8 cellular contexts compared by ENCODE assay signal in the genomic region with DNA sequence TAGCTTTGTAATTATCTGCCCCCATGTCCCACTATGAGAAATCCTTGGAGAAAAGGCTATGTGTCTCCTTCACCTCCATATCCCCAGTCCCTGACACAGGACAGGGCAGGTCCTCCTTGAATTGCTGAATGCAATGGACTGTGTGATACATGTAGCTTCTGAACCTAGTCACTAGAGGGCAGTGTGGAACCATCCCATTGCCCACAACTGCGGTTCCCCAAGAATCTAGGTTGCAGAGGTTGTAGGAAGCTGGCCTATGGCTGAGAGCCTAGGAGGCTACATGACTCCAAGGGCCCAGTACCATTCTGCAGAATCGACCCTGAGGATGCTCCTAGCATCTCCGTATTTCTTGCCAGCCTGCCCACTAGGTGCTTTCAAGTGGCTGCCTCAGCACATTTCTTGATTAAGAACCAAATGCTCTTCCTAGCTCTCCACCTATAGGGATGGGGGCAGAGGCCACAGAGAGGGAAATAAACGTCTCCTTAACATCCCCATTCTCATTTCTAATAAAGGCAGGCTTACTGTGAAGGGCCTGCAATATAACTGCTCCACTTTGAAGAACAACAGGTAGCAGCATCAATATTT.
DNase-seq lines count a peak whose midpoint lies in the region; ATAC-seq and TF ChIP-seq lines count a peak whose summit lies in the region.

No MANE protein-coding gene starts in this region.

- H3K27me3 Mint-ChIP-seq in activated T-cell treated with anti-CD3 and anti-CD28 coated beads, Interleukin-2, amount 50 U/mL, for 24 hours = peaks cover 50% of the 10 kb centered on the region

- no peaks in the 10 kb centered on the region for H3K36me3 Mint-ChIP-seq in activated T-cell treated with anti-CD3 and anti-CD28 coated beads, Interleukin-2, amount 50 U/mL, for 24 hours (ENCODE audit: low read depth)

- no peak overlapping the region for H3K27ac Mint-ChIP-seq in activated T-cell treated with anti-CD3 and anti-CD28 coated beads, Interleukin-2, amount 50 U/mL, for 24 hours

- no peaks in the 10 kb centered on the region for H3K4me1 Mint-ChIP-seq in activated T-cell treated with anti-CD3 and anti-CD28 coated beads, Interleukin-2, amount 50 U/mL, for 24 hours (ENCODE audit: low read depth)

- TF ChIP-seq EP300 in Ishikawa (IDR thresholded peaks at IDR 0.05; ENCODE audit: borderline replicate concordance) = no peak

- H3K4me2 ChIP-seq in OCI-LY3 (ENCODE audit: low read length) = no peak overlapping the region

- DNase-seq in GM03348 (ENCODE audit: low spot score) (peak; percentile 82), foreskin fibroblast (peak; percentile 4 to 40), omental fat pad (ENCODE audit: low spot score) (no peak), NCI-H1048 (lab: John Stamatoyannopoulos, UW) (no peak)
- DNase-seq in activated T-cell treated with anti-CD3 and anti-CD28 coated beads, Interleukin-2, amount 50 U/mL, for 24 hours = peak; percentile 51

- peaks cover 9% of the 10 kb centered on the region; the same call in 1 of the 2 replicates for H3K27me3 ChIP-seq in OCI-LY3 (ENCODE audit: low read depth, low read length)

- H3K27ac ChIP-seq in OCI-LY3 (ENCODE audit: low read length) = no peak overlapping the region

- no peaks in the 10 kb centered on the region for H3K9me3 ChIP-seq in OCI-LY3 (ENCODE audit: insufficient read depth, low read length)

- no peaks in the 10 kb centered on the region for H3K9me3 Mint-ChIP-seq in activated T-cell treated with anti-CD3 and anti-CD28 coated beads, Interleukin-2, amount 50 U/mL, for 24 hours

- no peaks in the 10 kb centered on the region for H3K4me1 ChIP-seq in OCI-LY3 (ENCODE audit: low read length)

- H4K20me1 ChIP-seq in OCI-LY3 (ENCODE audit: insufficient read depth, low read length) = no peaks in the 10 kb centered on the region

- ATAC-seq in GM21723 (IDR thresholded peaks at IDR 0.05; ENCODE audit: unreplicated experiment) (peak; percentile 91), omental fat pad (ENCODE audit: low FRiP score) (peak; percentile 90)

- no peak overlapping the region for H2AFZ ChIP-seq in OCI-LY3 (ENCODE audit: low read depth, low read length)

- H3K4me3 ChIP-seq in OCI-LY3 (ENCODE audit: low read length) = no peak overlapping the region
- H3K4me3 ChIP-seq in foreskin fibroblast (ENCODE audit: low read depth in 1 of 2, low read length in 2 of 2) = no peak overlapping the region

- peak; percentile 82 for TF ChIP-seq CTCF in OCI-LY3 (IDR thresholded peaks at IDR 0.05; ENCODE audit: low read depth, low read length)
- peak; percentile 85 for TF ChIP-seq CTCF in foreskin fibroblast (IDR thresholded peaks at IDR 0.05; ENCODE audit: low read depth, low read length)
- TF ChIP-seq CTCF in omental fat pad (IDR thresholded peaks at IDR 0.05) = peak in 1 of 3 donors; percentile 10

- H3K4me3 Mint-ChIP-seq in activated T-cell treated with anti-CD3 and anti-CD28 coated beads, Interleukin-2, amount 50 U/mL, for 24 hours = no peak overlapping the region

- H3K9ac ChIP-seq in OCI-LY3 (ENCODE audit: low read length) = no peak overlapping the region

- H3K79me2 ChIP-seq in OCI-LY3 (ENCODE audit: low read length) = no peaks in the 10 kb centered on the region

- H3K36me3 ChIP-seq in OCI-LY3 (replicated peaks; ENCODE audit: low read depth, low read length) = no peaks in the 10 kb centered on the region

- peak; percentile 78 for TF ChIP-seq RAD21 in Ishikawa (IDR thresholded peaks at IDR 0.05; ENCODE audit: low read depth)

TF ChIP-seq in Ishikawa, 13 proteins besides CTCF, POLR2A, EP300 and RAD21:
- TF ChIP-seq TAF1 (IDR thresholded peaks at IDR 0.05; ENCODE audit: low read depth) (no peak), ZBTB7A (IDR thresholded peaks at IDR 0.05; ENCODE audit: low read depth) (no peak), CEBPB (IDR thresholded peaks at IDR 0.05) (no peak), TEAD4 (IDR thresholded peaks at IDR 0.05) (no peak), TCF12 (IDR thresholded peaks at IDR 0.05; ENCODE audit: low read depth) (no peak), YY1 (IDR thresholded peaks at IDR 0.05; ENCODE audit: low read depth) (no peak), EGR1 (IDR thresholded peaks at IDR 0.05) (no peak), REST (IDR thresholded peaks at IDR 0.05; ENCODE audit: low read depth) (no peak), FOXM1 (IDR thresholded peaks at IDR 0.05; ENCODE audit: borderline replicate concordance, low read depth) (no peak), NFIC (IDR thresholded peaks at IDR 0.05) (no peak), CREB1 (IDR thresholded peaks at IDR 0.05; ENCODE audit: low read depth) (no peak)
- TF ChIP-seq, protein P1, sequence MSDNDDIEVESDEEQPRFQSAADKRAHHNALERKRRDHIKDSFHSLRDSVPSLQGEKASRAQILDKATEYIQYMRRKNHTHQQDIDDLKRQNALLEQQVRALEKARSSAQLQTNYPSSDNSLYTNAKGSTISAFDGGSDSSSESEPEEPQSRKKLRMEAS (IDR thresholded peaks at IDR 0.05) = no peak
- TF ChIP-seq, protein P2, sequence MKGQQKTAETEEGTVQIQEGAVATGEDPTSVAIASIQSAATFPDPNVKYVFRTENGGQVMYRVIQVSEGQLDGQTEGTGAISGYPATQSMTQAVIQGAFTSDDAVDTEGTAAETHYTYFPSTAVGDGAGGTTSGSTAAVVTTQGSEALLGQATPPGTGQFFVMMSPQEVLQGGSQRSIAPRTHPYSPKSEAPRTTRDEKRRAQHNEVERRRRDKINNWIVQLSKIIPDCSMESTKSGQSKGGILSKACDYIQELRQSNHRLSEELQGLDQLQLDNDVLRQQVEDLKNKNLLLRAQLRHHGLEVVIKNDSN (IDR thresholded peaks at IDR 0.05) = no peak
TF ChIP-seq in Ishikawa: peak in this region for 0.

Comparison
In these comparisons a context has a peak if more than half of its experiments do, and no peak if none do; other contexts are left out.
1. DNase-seq: peak in GM03348 (single experiment), activated T-cell treated with anti-CD3 and anti-CD28 coated beads, Interleukin-2, amount 50 U/mL, for 24 hours (single experiment) and foreskin fibroblast (2 of 2); none in omental fat pad (single experiment) and NCI-H1048 (single experiment).